ENCODE assay signal across 15 cellular contexts in genomic region chr2:117127680-117128079, GRCh38.
"Had no signal": no experiment of that assay in that cellular context is flagged by ENCODE, and none has a peak within 500 bp of the region (broad histone marks: within the 10 kb centered on the region; RNA-seq: fewer than 3 reads in every experiment).

No MANE protein-coding gene starts in this region.

- DNase-seq: activated CD4-positive, alpha-beta T cell treated with anti-CD3 and anti-CD28 coated beads, Interleukin-2, amount 50 U/mL, for 1 hour; activated CD8-positive, alpha-beta memory T cell treated with anti-CD3 and anti-CD28 coated beads for 24 hours; activated naive CD8-positive, alpha-beta T cell treated with anti-CD3 and anti-CD28 coated beads, Interleukin-2, amount 10 ng/mL, durations not matched to agents 7 days and 5 days; aorta; effector CD4-positive, alpha-beta T cell; left ventricle myocardium inferior; nephron progenitor cell; T-cell; T-helper 9 cell had no signal

- H3K4me3 ChIP-seq: esophagus muscularis mucosa, left ventricle myocardium inferior, SK-N-MC, thoracic aorta had no signal

- H3K9me3 ChIP-seq: thoracic aorta had no signal

- H3K36me3 ChIP-seq: esophagus muscularis mucosa, left ventricle myocardium inferior, thoracic aorta had no signal

- H3K4me1 ChIP-seq: esophagus muscularis mucosa, left ventricle myocardium inferior had no signal

- H3K27me3 ChIP-seq: esophagus muscularis mucosa had no signal

- H3K27ac ChIP-seq: esophagus muscularis mucosa, left ventricle myocardium inferior, SK-N-MC, thoracic aorta had no signal

- ATAC-seq: activated CD4-positive, CD25-positive, alpha-beta regulatory T cell treated with anti-CD3 and anti-CD28 coated beads, Interleukin-2, amount 50 U/mL, for 24 hours; stimulated activated effector memory CD8-positive, alpha-beta T cell treated with anti-CD3 and anti-CD28 coated beads, Interleukin-12 subunit alpha, Interleukin-12 subunit beta, amount 100 ng/mL, for 72 hours; T-cell had no signal

- FAIRE-seq: colon had no signal
